In genomic region chr16:3045758-3046505, GRCh38 we compare ENCODE assay signal across 8 cellular contexts. TPM values are rescaled to one million over a fixed set of nuclear protein-coding genes. Genes with fewer than 3 reads are reported as not detected.
DNase-seq lines count a peak whose midpoint lies in the region; ATAC-seq and TF ChIP-seq lines count a peak whose summit lies in the region.

No MANE protein-coding gene starts in this region.

- no peaks in the 10 kb centered on the region for H3K36me3 ChIP-seq in mucosa of descending colon (ENCODE audit: low read depth)

- no peak overlapping the region for H3K4me3 ChIP-seq in mucosa of descending colon

- peaks cover 19% of the 10 kb centered on the region for H3K4me1 ChIP-seq in mucosa of descending colon (ENCODE audit: low read depth)

- TF ChIP-seq CTCF in GM10266 (IDR thresholded peaks at IDR 0.05; ENCODE audit: control insufficient read depth, insufficient read depth, low read depth, missing control alignments) (no peak), mucosa of descending colon (IDR thresholded peaks at IDR 0.05) (no peak)

- DNase-seq in GM10266 (ENCODE audit: extremely low spot score): peak; percentile 84
- DNase-seq in NCI-H226: peak; percentile 1
- DNase-seq in dermis blood vessel endothelial cell: peak; percentile 18
- DNase-seq in mucosa of descending colon: no peak

- no peaks in the 10 kb centered on the region for H3K9me3 ChIP-seq in mucosa of descending colon

- ATAC-seq in mucosa of descending colon: peak; percentile 64
- no peak for ATAC-seq in GM21737 (IDR thresholded peaks at IDR 0.05; ENCODE audit: unreplicated experiment)
- ATAC-seq in HG03025 (IDR thresholded peaks at IDR 0.05; ENCODE audit: low FRiP score, unreplicated experiment): no peak
- no peak for ATAC-seq in GM18909 (IDR thresholded peaks at IDR 0.05; ENCODE audit: poor library complexity, unreplicated experiment)
- no peak for ATAC-seq in HG02870 (IDR thresholded peaks at IDR 0.05; ENCODE audit: unreplicated experiment)

- intact Hi-C loops in mucosa of descending colon (cut with DNase I, micrococcal nuclease): no loop called here

RNA-seq across cellular contexts. Expression of gene MMP25, which starts 0.4 kb away (rescaled TPM):
- 0.09 TPM in 1 of 2 replicates, not detected in the other for total RNA-seq in dermis blood vessel endothelial cell
- total RNA-seq in mucosa of descending colon: 1 to 10 TPM in 2 of 3 donors, under 1 TPM in 1; 0.69 to 4.0 (median 2.1) TPM

RNA-seq across cellular contexts. Expression of gene BICDL2, which starts 9.2 kb away (rescaled TPM):
- total RNA-seq in dermis blood vessel endothelial cell (not detected in 2 replicates), mucosa of descending colon (100 to 1,000 TPM in 1 of 3 donors, 10 to 100 TPM in 2; 49.1 to 102 (median 75.5) TPM)

RNA-seq across cellular contexts. Expression of gene IL32, which starts 19.5 kb away (rescaled TPM):
- 29.5 and 133 TPM in 2 replicates for total RNA-seq in dermis blood vessel endothelial cell
- total RNA-seq in mucosa of descending colon: 100 to 1,000 TPM; 394 to 627 (median 413) TPM

RNA-seq across cellular contexts. Expression of gene THOC6, which starts 22.1 kb away (rescaled TPM):
- 21.4 and 25.4 TPM in 2 replicates for total RNA-seq in dermis blood vessel endothelial cell
- 10 to 100 TPM; 23.7 to 26.0 (median 25.7) TPM for total RNA-seq in mucosa of descending colon

RNA-seq across cellular contexts. Expression of gene HCFC1R1, which starts 22.2 kb away (rescaled TPM):
- total RNA-seq in dermis blood vessel endothelial cell (2.6 and 5.2 TPM in 2 replicates), mucosa of descending colon (10 to 100 TPM; 19.7 to 33.3 (median 26.5) TPM)

Comparison
In these comparisons a context has a peak if more than half of its experiments do, and no peak if none do; other contexts are left out.
1. DNase-seq: peak in GM10266 (single experiment), NCI-H226 (single experiment) and dermis blood vessel endothelial cell (single experiment); none in mucosa of descending colon (0 of 3).
2. RNA of gene BICDL2, which starts 9.2 kb away (total RNA-seq): 49.1 to 102 TPM in mucosa of descending colon; not detected in dermis blood vessel endothelial cell; every median in the first group is over 10 times any median in the second.